ENCODE assay signal across 8 cellular contexts in the genomic region with DNA sequence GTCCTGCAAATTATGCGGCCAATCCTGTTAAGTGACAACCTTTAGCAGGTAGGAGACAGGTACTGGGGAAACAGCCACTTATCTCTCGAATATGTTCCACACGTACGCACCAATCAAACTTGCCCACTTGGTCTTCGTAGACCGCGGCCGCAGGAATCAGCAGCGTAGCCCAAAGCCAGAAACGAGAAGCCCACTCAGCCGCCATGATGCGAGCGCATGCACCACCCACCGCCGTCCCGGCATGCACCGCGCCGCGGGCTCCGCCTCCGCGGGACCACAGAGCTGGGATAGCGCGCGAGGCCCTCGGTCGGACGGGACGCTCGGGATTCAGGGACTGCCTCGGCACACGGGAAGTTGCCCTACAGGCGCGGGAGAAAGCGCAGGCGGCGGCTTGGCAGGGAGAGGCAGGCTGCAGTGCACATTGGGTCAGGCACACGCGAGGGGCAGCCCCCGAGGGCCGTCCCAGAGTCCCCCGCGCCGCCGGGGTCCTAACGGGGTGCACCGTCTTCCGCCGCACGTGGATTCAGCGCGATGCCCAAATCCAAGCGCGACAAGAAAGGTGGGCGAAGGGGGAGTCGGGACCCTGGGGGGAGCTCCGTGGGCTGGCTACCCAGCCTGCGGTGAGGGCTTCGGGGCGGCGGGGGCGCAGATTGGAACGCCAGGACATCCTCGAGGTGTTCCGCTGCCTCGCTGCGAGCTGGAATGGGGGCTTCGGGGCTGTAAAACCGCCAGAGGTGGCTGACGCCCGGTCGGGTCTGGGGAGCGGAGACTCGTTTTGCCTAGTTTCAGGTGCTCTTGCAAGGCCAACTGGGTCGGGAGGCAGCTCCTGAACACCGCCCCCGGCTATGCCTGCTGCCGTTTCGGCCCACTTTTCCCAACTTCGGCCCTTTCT. TPM values are rescaled to one million over a fixed set of nuclear protein-coding genes. Genes with fewer than 3 reads are reported as not detected.
A peak's percentile ranks its signal among the peaks of the same experiment; 100 is the strongest.
DNase-seq lines count a peak whose midpoint lies in the region; ATAC-seq, FAIRE-seq and TF ChIP-seq lines count a peak whose summit lies in the region.

TSS of gene EMC1 (minus strand) at position 220 of the 892 bp plus-strand sequence. CDS start at position 205, 15 bp downstream.
TSS of gene MRTO4 (plus strand) at position 501 of the 892 bp plus-strand sequence. CDS start at position 532, 31 bp downstream.

- H3K79me1 ChIP-seq in H1 (ENCODE audit: low read depth, low read length): peaks cover 14% of the 10 kb centered on the region
- H3K79me1 ChIP-seq in mesenchymal stem cell (replicated peaks; ENCODE audit: low read length, poor library complexity, severe bottlenecking): peaks cover 18% of the 10 kb centered on the region

- H2BK15ac ChIP-seq in H1 (ENCODE audit: low read length) (peak within 1 kb of the TSS; percentile 97; the same call in 1 of the 2 replicates), mesenchymal stem cell (ENCODE audit: low read depth, poor library complexity, severe bottlenecking) (peak within 1 kb of the TSS; percentile 82)

- peaks cover 12 to 22% (median 12%) of the 10 kb centered on the region in 4 experiments; a peak in 7 of 8 replicates for H3K36me3 ChIP-seq in H1 (ENCODE audit: control insufficient read depth in 2 of 4, insufficient read depth in 4 of 4, low read length in 3 of 4)
- peaks cover 16 to 26% of the 10 kb centered on the region in 2 experiments for H3K36me3 ChIP-seq in mesenchymal stem cell (ENCODE audit: control insufficient read depth in 1 of 2, insufficient read depth in 2 of 2, low read depth in 1 of 2, low read length in 2 of 2)

- H3K27me3 Mint-ChIP-seq in CD4-positive, alpha-beta T cell: no peaks in the 10 kb centered on the region

- peak within 1 kb of the TSS; percentile 99 for H2BK120ac ChIP-seq in H1 (replicated peaks; ENCODE audit: low read depth, low read length)
- peak within 1 kb of the TSS; percentile 73 for H2BK120ac ChIP-seq in mesenchymal stem cell (ENCODE audit: low read depth, low read length)

- H2BK5ac ChIP-seq in H1 (ENCODE audit: low read depth, low read length): peak within 1 kb of the TSS; percentile 99
- peak within 1 kb of the TSS; percentile 100 for H2BK5ac ChIP-seq in mesenchymal stem cell (ENCODE audit: low read depth, low read length, poor library complexity, severe bottlenecking)

- H4K8ac ChIP-seq in H1 (ENCODE audit: extremely low read depth, insufficient read depth, low read length) (peak within 1 kb of the TSS; percentile 99; the same call in 1 of the 2 replicates), mesenchymal stem cell (ENCODE audit: low read length) (peak within 1 kb of the TSS; percentile 99)

- H3K14ac ChIP-seq in H1 (ENCODE audit: insufficient read length) (peak within 1 kb of the TSS; percentile 94), mesenchymal stem cell (ENCODE audit: low read length in 2 of 2) (peak within 1 kb of the TSS in 1 of 2 experiments; percentile 96)

- H3K4me3 ChIP-seq in H1 (ENCODE audit: extremely low read depth in 1 of 4, insufficient read depth in 2 of 4, low read depth in 3 of 4, low read length in 4 of 4): peak within 1 kb of the TSS; percentile 79 to 97 (median 90)
- H3K4me3 ChIP-seq in mesenchymal stem cell (ENCODE audit: insufficient read depth in 1 of 2, low read depth in 1 of 2, low read length in 2 of 2): peak within 1 kb of the TSS; percentile 92 to 94

- H2BK12ac ChIP-seq in H1 (ENCODE audit: low read depth, low read length) (peak within 1 kb of the TSS; percentile 41; the same call in 1 of the 2 replicates), mesenchymal stem cell (ENCODE audit: low read length in 2 of 2) (peak within 1 kb of the TSS in 1 of 2 experiments; percentile 91)

- peaks cover 5 to 23% of the 10 kb centered on the region in 2 experiments for H4K20me1 ChIP-seq in H1 (replicated peaks in 1 of 2; ENCODE audit: control insufficient read depth in 1 of 2, insufficient read depth in 2 of 2, low read length in 2 of 2)

- H2AK5ac ChIP-seq in H1 (ENCODE audit: low read depth, low read length): 0 out of 2 replicates have a peak within 1 kb of the TSS, but pooled peaks have one; percentile 32
- peak within 1 kb of the TSS; percentile 71 for H2AK5ac ChIP-seq in mesenchymal stem cell (ENCODE audit: low read length, severe bottlenecking)

- H3K27me3 ChIP-seq in CD4-positive, alpha-beta T cell (ENCODE audit: control insufficient read depth, insufficient read depth, low read length): no peaks in the 10 kb centered on the region
- H3K27me3 ChIP-seq in H1 (replicated peaks in 1 of 4; ENCODE audit: control insufficient read depth in 3 of 4, extremely low read depth in 1 of 4, insufficient read depth in 3 of 4, low read length in 3 of 4) (no peaks in the 10 kb centered on the region), mesenchymal stem cell (ENCODE audit: control insufficient read depth in 1 of 2, insufficient read depth in 1 of 2, low read length in 2 of 2) (no peaks in the 10 kb centered on the region)

- H4K5ac ChIP-seq in H1 (ENCODE audit: insufficient read length, low read depth, low read length): peak within 1 kb of the TSS; percentile 100

- peaks cover 4% of the 10 kb centered on the region for H3K23me2 ChIP-seq in H1 (ENCODE audit: low read depth, low read length)

- H3K4ac ChIP-seq in H1 (replicated peaks; ENCODE audit: insufficient read length, low read depth, low read length) (peak within 1 kb of the TSS; percentile 100), mesenchymal stem cell (ENCODE audit: low read depth in 1 of 2, low read length in 2 of 2) (peak within 1 kb of the TSS; percentile 85 to 94)

- H3K4me1 Mint-ChIP-seq in CD4-positive, alpha-beta T cell (ENCODE audit: low read depth): peaks cover 34% of the 10 kb centered on the region

- peak within 1 kb of the TSS; percentile 95 to 99 (median 97) for H3K9ac ChIP-seq in H1 (replicated peaks in 1 of 4; ENCODE audit: extremely low read depth in 1 of 4, low read depth in 3 of 4, low read length in 3 of 4)
- peak within 1 kb of the TSS; percentile 98 for H3K9ac ChIP-seq in mesenchymal stem cell (ENCODE audit: low read length)

- CTCF ChIA-PET in CD4-positive, alpha-beta T cell (lab: Charles Lee): interaction anchor here (1.0 to 1.5 kb wide), 3 partner anchors 10 to 1381 kb away, joined by 3 read pairs; no protein-coding TSS in a partner anchor
- CTCF ChIA-PET in H1 (lab: Charles Lee; ENCODE audit: partially characterized antibody): interaction anchor here (0.8 to 1.5 kb wide), 6 partner anchors 9 to 402 kb away, joined by 3 to 6 read pairs (median 4); no protein-coding TSS in a partner anchor

- H3K4me2 ChIP-seq in H1 (ENCODE audit: insufficient read depth in 1 of 2, low read depth in 2 of 2, low read length in 2 of 2) (peak within 1 kb of the TSS; percentile 90 to 93), mesenchymal stem cell (ENCODE audit: low read length, poor library complexity, severe bottlenecking) (peak within 1 kb of the TSS; percentile 98)

- H3K4me3 Mint-ChIP-seq in CD4-positive, alpha-beta T cell: peak within 1 kb of the TSS; percentile 96

- H2BK20ac ChIP-seq in H1 (ENCODE audit: low read length): no peak within 1 kb of the TSS

- H3K9me3 Mint-ChIP-seq in CD4-positive, alpha-beta T cell: no peaks in the 10 kb centered on the region

- H4K91ac ChIP-seq in H1 (replicated peaks; ENCODE audit: insufficient read length, low read length) (peak within 1 kb of the TSS; percentile 100), mesenchymal stem cell (ENCODE audit: low read length) (peak within 1 kb of the TSS; percentile 100)

- POLR2A ChIA-PET in CD4-positive, alpha-beta T cell (lab: Charles Lee): interaction anchor here (0.9 to 3.1 kb wide), 10 partner anchors 10 to 395 kb away, joined by 3 to 26 read pairs (median 4); partner anchors contain the start of genes ALDH4A1 and UBR4
- POLR2A ChIA-PET in H1 (lab: Charles Lee; ENCODE audit: partially characterized antibody): interaction anchor here (0.7 to 5.8 kb wide), 30 partner anchors 8 to 392 kb away, joined by 3 to 83 read pairs (median 4); partner anchors contain the start of genes AKR7A2, AKR7A3, NBL1 and SLC66A1

- peak within 1 kb of the TSS; percentile 34 for H2AFZ ChIP-seq in H1 (ENCODE audit: low read length)
- H2AFZ ChIP-seq in mesenchymal stem cell (ENCODE audit: low read depth, low read length): peak within 1 kb of the TSS; percentile 68

- H3K4me1 ChIP-seq in H1 (replicated peaks in 1 of 4; ENCODE audit: control insufficient read depth in 3 of 4, insufficient read depth in 4 of 4, low read length in 3 of 4) (peaks cover 0 to 10% (median 6%) of the 10 kb centered on the region in 4 experiments; a peak in 6 of 7 replicates), mesenchymal stem cell (ENCODE audit: control insufficient read depth, insufficient read depth, low read depth, low read length) (peaks cover 18% of the 10 kb centered on the region)

- H3K9me3 ChIP-seq in CD4-positive, alpha-beta T cell (ENCODE audit: control insufficient read depth, low read length): no peaks in the 10 kb centered on the region
- no peaks in the 10 kb centered on the region for H3K9me3 ChIP-seq in H1 (ENCODE audit: insufficient read depth in 2 of 2, low read depth in 1 of 2, low read length in 1 of 2)
- no peaks in the 10 kb centered on the region for H3K9me3 ChIP-seq in mesenchymal stem cell (ENCODE audit: control insufficient read depth, low read length)

- no peak for TF ChIP-seq EP300 in H1 (IDR thresholded peaks at IDR 0.05; ENCODE audit: borderline replicate concordance in 1 of 2, low read depth in 2 of 2, low read length in 2 of 2)

- peak; percentile 89 to 98 for TF ChIP-seq POLR2A in H1 (IDR thresholded peaks at IDR 0.05; ENCODE audit: control extremely low read depth in 1 of 2, low read depth in 2 of 2, low read length in 2 of 2)

- ATAC-seq in CD4-positive, alpha-beta T cell (ENCODE audit: poor library complexity): peak; percentile 93
- peak; percentile 89 for ATAC-seq in GM19395 (IDR thresholded peaks at IDR 0.05; ENCODE audit: unreplicated experiment)
- peak; percentile 63 for ATAC-seq in HG03565 (IDR thresholded peaks at IDR 0.05; ENCODE audit: unreplicated experiment)

- peak within 1 kb of the TSS; percentile 94 for H3K27ac Mint-ChIP-seq in CD4-positive, alpha-beta T cell

- H3K27ac ChIP-seq in CD4-positive, alpha-beta T cell (ENCODE audit: low read depth, low read length): peak within 1 kb of the TSS; percentile 95
- H3K27ac ChIP-seq in H1 (ENCODE audit: low read depth, low read length) (peak within 1 kb of the TSS; percentile 97), mesenchymal stem cell (ENCODE audit: low read length, poor library complexity, severe bottlenecking) (peak within 1 kb of the TSS; percentile 99)

- H3K36me3 Mint-ChIP-seq in CD4-positive, alpha-beta T cell (ENCODE audit: low read depth): peaks cover 25% of the 10 kb centered on the region

- H3K56ac ChIP-seq in H1 (replicated peaks; ENCODE audit: insufficient read length, low read depth, low read length): peak within 1 kb of the TSS; percentile 99

- TF ChIP-seq CTCF in CD4-positive, alpha-beta T cell (IDR thresholded peaks at IDR 0.05): no peak
- no peak for TF ChIP-seq CTCF in H1 (IDR thresholded peaks at IDR 0.05; ENCODE audit: control extremely low read depth in 1 of 3, insufficient read depth in 1 of 3, low read depth in 1 of 3, low read length in 3 of 3)

- FAIRE-seq in H1 (lab: Jason Lieb, UNC): no peak

- H3K18ac ChIP-seq in H1 (ENCODE audit: extremely low read depth, low read length) (peak within 1 kb of the TSS; percentile 100), mesenchymal stem cell (ENCODE audit: low read depth in 1 of 2, low read length in 2 of 2) (peak within 1 kb of the TSS; percentile 98 to 99)

- peak; percentile 79 to 92 (median 86) for DNase-seq in CD4-positive, alpha-beta T cell
- DNase-seq in NOMO-1 (lab: John Stamatoyannopoulos, UW; ENCODE audit: unreplicated experiment in 2 of 2): peak; percentile 81 to 88
- peak; percentile 78 to 93 (median 81) for DNase-seq in activated CD8-positive, alpha-beta memory T cell treated with anti-CD3 and anti-CD28 coated beads for 48 hours (ENCODE audit: low read depth in 2 of 3, low spot score in 2 of 3)
- DNase-seq in H1 (ENCODE audit: low read depth in 1 of 2, low spot score in 2 of 2): peak; percentile 27 to 97
- peak; percentile 89 for DNase-seq in mesenchymal stem cell
- DNase-seq in stimulated activated CD8-positive, alpha-beta memory T cell treated with anti-CD3 and anti-CD28 coated beads, Interleukin-12 subunit alpha, Interleukin-12 subunit beta, amount 100 ng/mL, for 24 hours (ENCODE audit: extremely low read depth): peak; percentile 75

- 1% methylated on average over 72 of the region's 81 CpGs; no CpG with 5 or more reads in 1 of the 2 experiments for WGBS in H1 (ENCODE audit: extremely low coverage in 1 of 2, insufficient coverage in 1 of 2, insufficient read length in 1 of 2, insufficient replicate concordance in 2 of 2, low coverage in 1 of 2, low lambda C conversion rate in 2 of 2, missing lambda C conversion rate in 1 of 2), 2 experiments
- under 1% methylated on average over 71 of the region's 81 CpGs for WGBS in mesenchymal stem cell

- TF ChIP-seq RAD21 in H1 (IDR thresholded peaks at IDR 0.05 in 1 of 2, conservative IDR thresholded peaks at IDR 0.05 in 1 of 2; ENCODE audit: low read depth in 2 of 2, low read length in 2 of 2): no peak

- intact Hi-C loops in CD4-positive, alpha-beta T cell (cut with DNase I, micrococcal nuclease): loop anchor here (1.0 to 5.0 kb wide), 5 partner anchors 41 to 1256 kb away; partner anchors contain the start of genes UBR4 (in 2 of the 2), ALDH4A1 (in 1 of the 2), CAPZB (in 1 of the 2) and MUL1 (in 1 of the 2)

- peaks cover 34 to 90% of the 10 kb centered on the region in 2 experiments for H3K79me2 ChIP-seq in H1 (ENCODE audit: control insufficient read depth in 1 of 2, insufficient read depth in 2 of 2, low read length in 2 of 2)

- H3K23ac ChIP-seq in H1 (ENCODE audit: insufficient read length): no peak within 1 kb of the TSS
- H3K23ac ChIP-seq in mesenchymal stem cell (ENCODE audit: low read length in 2 of 2): peak within 1 kb of the TSS in 1 of 2 experiments; percentile 94

RNA-seq across cellular contexts. Expression of gene EMC1, which starts in this region (rescaled TPM):
- total RNA-seq in CD4-positive, alpha-beta T cell: 10 to 100 TPM; 21.9 to 22.2 TPM
- 45.1 and 51.0 TPM in 2 replicates for total RNA-seq in H1 (2021; fragmentation: NEBNext Ultra II Directional; extraction: Animal tissue kit (Norgen Biotek cat#: 25700))
- 53.5 and 95.9 TPM in 2 replicates for polyA plus RNA-seq in H1 (2011; rRNA removed)
- 26.8 TPM for polyA plus RNA-seq in H1 (2011; cell fraction: cytosol; rRNA removed)
- polyA plus RNA-seq in H1 (2011; cell fraction: nucleus; rRNA removed): 106 TPM
- polyA plus RNA-seq in H1 (2012, experiment 1 of 2): 33.4 to 42.2 TPM (median 38.3 TPM) in 4 replicates
- polyA plus RNA-seq in H1 (2012, experiment 2 of 2): 21.4 TPM
- polyA plus RNA-seq in H1 (2013, experiment 1 of 2): 90.6 TPM
- polyA plus RNA-seq in H1 (2013, experiment 2 of 2): 69.2 TPM
- 42.1 and 68.8 TPM in 2 replicates for polyA minus RNA-seq in H1 (2011; rRNA and poly(A)+ RNA removed)
- polyA minus RNA-seq in H1 (2011; cell fraction: cytosol; rRNA and poly(A)+ RNA removed): 38.1 TPM
- 41.7 TPM for polyA minus RNA-seq in H1 (2011; cell fraction: nucleus; rRNA and poly(A)+ RNA removed)
- 74.7 TPM for polyA plus RNA-seq in mesenchymal stem cell (2013, experiment 1 of 2)
- 70.3 TPM for polyA plus RNA-seq in mesenchymal stem cell (2013, experiment 2 of 2)

RNA-seq across cellular contexts. Expression of gene MRTO4, which starts in this region (rescaled TPM):
- total RNA-seq in CD4-positive, alpha-beta T cell: 10 to 100 TPM; 10.2 to 12.0 TPM
- 54.5 and 64.3 TPM in 2 replicates for total RNA-seq in H1 (2021; fragmentation: NEBNext Ultra II Directional; extraction: Animal tissue kit (Norgen Biotek cat#: 25700))
- polyA plus RNA-seq in H1 (2011; rRNA removed): 36.9 and 38.4 TPM in 2 replicates
- 55.1 TPM for polyA plus RNA-seq in H1 (2011; cell fraction: cytosol; rRNA removed)
- polyA plus RNA-seq in H1 (2011; cell fraction: nucleus; rRNA removed): 27.5 TPM
- polyA plus RNA-seq in H1 (2012, experiment 1 of 2): 51.3 to 58.9 TPM (median 51.9 TPM) in 4 replicates
- polyA plus RNA-seq in H1 (2012, experiment 2 of 2): 46.8 TPM
- polyA plus RNA-seq in H1 (2013, experiment 1 of 2): 42.7 TPM
- polyA plus RNA-seq in H1 (2013, experiment 2 of 2): 44.0 TPM
- polyA minus RNA-seq in H1 (2011; rRNA and poly(A)+ RNA removed): 25.1 and 25.2 TPM in 2 replicates
- polyA minus RNA-seq in H1 (2011; cell fraction: cytosol; rRNA and poly(A)+ RNA removed): 18.6 TPM
- 22.7 TPM for polyA minus RNA-seq in H1 (2011; cell fraction: nucleus; rRNA and poly(A)+ RNA removed)
- 19.5 TPM for polyA plus RNA-seq in mesenchymal stem cell (2013, experiment 1 of 2)
- polyA plus RNA-seq in mesenchymal stem cell (2013, experiment 2 of 2): 18.9 TPM

Comparison
In these comparisons a context has a peak if more than half of its experiments do, and no peak if none do; other contexts are left out.
1. Peak in every context shown above with its lines: DNase-seq, ATAC-seq, H3K4me3 ChIP-seq and H3K27ac ChIP-seq.